ENCODE assay signal across 10 cellular contexts in genomic region chr11:70364745-70365535, GRCh38. TPM values are rescaled to one million over a fixed set of nuclear protein-coding genes. Genes with fewer than 3 reads are reported as not detected.
DNase-seq lines count a peak whose midpoint lies in the region; ATAC-seq and TF ChIP-seq lines count a peak whose summit lies in the region.
"Had no signal": no experiment of that assay in that cellular context is flagged by ENCODE, and none has a peak within 500 bp of the region (broad histone marks: within the 10 kb centered on the region; RNA-seq: fewer than 3 reads in every experiment).

No MANE protein-coding gene starts in this region.

- H2AFZ ChIP-seq in OCI-LY1 (ENCODE audit: low read length) (no peak overlapping the region), mammary epithelial cell (ENCODE audit: low read depth, low read length) (no peak overlapping the region)

- peaks cover 63% of the 10 kb centered on the region for H3K36me3 ChIP-seq in OCI-LY1 (ENCODE audit: insufficient read depth, low read length)
- H3K36me3 ChIP-seq in mammary epithelial cell (ENCODE audit: insufficient read depth, low read length) = peaks cover 26% of the 10 kb centered on the region

- H3K4me2 ChIP-seq in OCI-LY1 (ENCODE audit: low read length) = peak overlapping the region; percentile 50
- no peak overlapping the region for H3K4me2 ChIP-seq in mammary epithelial cell (ENCODE audit: insufficient read depth, low read depth, low read length)

- dilution Hi-C loops in mammary epithelial cell (cut with HindIII; ENCODE audit: low sequenced_read_pairs) = loop anchor here (5.0 to 10.0 kb wide), 2 partner anchors 33 to 260 kb away; no protein-coding TSS in a partner anchor

- H3K9ac ChIP-seq in OCI-LY1 (ENCODE audit: low read length) = peak overlapping the region; percentile 34
- no peak overlapping the region for H3K9ac ChIP-seq in mammary epithelial cell (ENCODE audit: insufficient read depth, low read length)

- peak overlapping the region in 5 of 8 donors; percentile 0 to 79 (median 55) for H3K4me3 Mint-ChIP-seq in naive B cell
- H3K4me3 Mint-ChIP-seq in stimulated activated memory B cell treated with anti-CD40 and anti-IgM and Interleukin-4, amounts not matched to agents 10 μg/mL and 1 μg/mL and 100 μg/mL, for 72 hours = no peak overlapping the region

- peaks cover 11 to 16% (median 14%) of the 10 kb centered on the region in 3 donors for H3K4me1 Mint-ChIP-seq in naive B cell
- peaks cover 16% of the 10 kb centered on the region for H3K4me1 Mint-ChIP-seq in stimulated activated memory B cell treated with anti-CD40 and anti-IgM and Interleukin-4, amounts not matched to agents 10 μg/mL and 1 μg/mL and 100 μg/mL, for 72 hours

- H3K27ac ChIP-seq in OCI-LY1 (ENCODE audit: low read depth, low read length, poor library complexity, severe bottlenecking) (peak overlapping the region; percentile 63), mammary epithelial cell (ENCODE audit: insufficient read depth, low read depth, low read length) (no peak overlapping the region)

- DNase-seq in activated T-cell treated with anti-CD3 and anti-CD28 coated beads for 24 hours (ENCODE audit: low read depth) (peak; percentile 69), naive B cell (no peak), NCI-H1694 treated with DMSO at 0.1 percent for 48 hours (lab: John Stamatoyannopoulos, UW) (no peak), mammary epithelial cell (no peak)

- H3K9me3 ChIP-seq in OCI-LY1 (ENCODE audit: low read length) = peaks cover 3% of the 10 kb centered on the region; the same call in 1 of the 2 replicates
- no peaks in the 10 kb centered on the region for H3K9me3 ChIP-seq in mammary epithelial cell (replicated peaks; ENCODE audit: insufficient read depth, low read length)
- H3K9me3 ChIP-seq: tibial nerve had no signal

- H4K20me1 ChIP-seq in OCI-LY1 (ENCODE audit: insufficient read depth, low read length) = no peaks in the 10 kb centered on the region
- H4K20me1 ChIP-seq in mammary epithelial cell (ENCODE audit: insufficient read depth, low read length) = no peaks in the 10 kb centered on the region

- WGBS in mammary epithelial cell (ENCODE audit: low coverage, missing lambda C conversion rate) = 92% methylated on average over 24 of the region's 24 CpGs

- H3K27me3 ChIP-seq in OCI-LY1 (ENCODE audit: insufficient read depth, low read length) = no peaks in the 10 kb centered on the region
- no peaks in the 10 kb centered on the region for H3K27me3 ChIP-seq in mammary epithelial cell (ENCODE audit: insufficient read depth, low read length)
- H3K27me3 ChIP-seq: tibial nerve had no signal

- in situ Hi-C loops in mammary epithelial cell (cut with MboI; ENCODE audit: low sequenced_read_pairs in 2 of 2) = no loop called here

- H3K79me2 ChIP-seq in OCI-LY1 (ENCODE audit: insufficient read depth, low read length) (no peaks in the 10 kb centered on the region), mammary epithelial cell (ENCODE audit: insufficient read depth, low read length) (no peaks in the 10 kb centered on the region)

- peaks cover 14 to 17% of the 10 kb centered on the region in 2 donors for H3K36me3 Mint-ChIP-seq in naive B cell
- H3K36me3 Mint-ChIP-seq in stimulated activated memory B cell treated with anti-CD40 and anti-IgM and Interleukin-4, amounts not matched to agents 10 μg/mL and 1 μg/mL and 100 μg/mL, for 72 hours = peaks cover 53% of the 10 kb centered on the region

- CTCF ChIA-PET in mammary epithelial cell (lab: Charles Lee; ENCODE audit: low non-redundant PET) = no interaction called here

- no peaks in the 10 kb centered on the region for H3K9me2 ChIP-seq in OCI-LY1 (ENCODE audit: low read depth, low read length)

- peak; percentile 37 to 40 for ATAC-seq in naive B cell (ENCODE audit: low read depth in 2 of 2)
- ATAC-seq in stimulated activated memory B cell treated with anti-CD40 and anti-IgM and Interleukin-4, amounts not matched to agents 10 μg/mL and 1 μg/mL and 100 μg/mL, for 72 hours = peak; percentile 74
- ATAC-seq in HG03354 (IDR thresholded peaks at IDR 0.05; ENCODE audit: poor library complexity, severe bottlenecking, unreplicated experiment) = no peak
- ATAC-seq in esophagus mucosa = no peak
- ATAC-seq: K562 had no signal

- H3K27me3 Mint-ChIP-seq in naive B cell = no peaks in the 10 kb centered on the region
- H3K27me3 Mint-ChIP-seq in stimulated activated memory B cell treated with anti-CD40 and anti-IgM and Interleukin-4, amounts not matched to agents 10 μg/mL and 1 μg/mL and 100 μg/mL, for 72 hours = no peaks in the 10 kb centered on the region

- TF ChIP-seq CTCF in OCI-LY1 (IDR thresholded peaks at IDR 0.05; ENCODE audit: low read length) (no peak), mammary epithelial cell (conservative IDR thresholded peaks at IDR 0.05 in 1 of 2, IDR thresholded peaks at IDR 0.05 in 1 of 2; ENCODE audit: extremely low read depth in 1 of 2, insufficient read depth in 1 of 2, low read depth in 1 of 2, low read length in 2 of 2) (no peak)

- H3K4me3 ChIP-seq in OCI-LY1 (ENCODE audit: low read depth, low read length, poor library complexity, severe bottlenecking) (peak overlapping the region; percentile 10), mammary epithelial cell (replicated peaks in 1 of 3; ENCODE audit: insufficient read depth in 1 of 3, low read depth in 2 of 3, low read length in 3 of 3) (no peak overlapping the region)
- H3K4me3 ChIP-seq: K562, tibial nerve had no signal

- H3K27ac Mint-ChIP-seq in naive B cell = peak overlapping the region in 4 of 6 donors; percentile 31 to 58 (median 50)
- peak overlapping the region; percentile 70 for H3K27ac Mint-ChIP-seq in stimulated activated memory B cell treated with anti-CD40 and anti-IgM and Interleukin-4, amounts not matched to agents 10 μg/mL and 1 μg/mL and 100 μg/mL, for 72 hours

- H3K9me3 Mint-ChIP-seq in naive B cell = no peaks in the 10 kb centered on the region
- H3K9me3 Mint-ChIP-seq in stimulated activated memory B cell treated with anti-CD40 and anti-IgM and Interleukin-4, amounts not matched to agents 10 μg/mL and 1 μg/mL and 100 μg/mL, for 72 hours = no peaks in the 10 kb centered on the region

- intact Hi-C loops in mammary epithelial cell (cut with micrococcal nuclease) = no loop called here

- H3K4me1 ChIP-seq in OCI-LY1 (ENCODE audit: insufficient read depth, low read length, severe bottlenecking) (peaks cover 21% of the 10 kb centered on the region), mammary epithelial cell (ENCODE audit: insufficient read depth, low read length) (no peaks in the 10 kb centered on the region)

- H3F3A ChIP-seq in OCI-LY1 (ENCODE audit: insufficient read depth, low read length) = no peaks in the 10 kb centered on the region

- no TSS peak for BruUV-seq in mammary epithelial cell (replicated peaks; lab: Mats Ljungman, UMichigan)

RNA-seq across cellular contexts. Expression of gene CTTN, which starts 33.4 kb away (rescaled TPM):
- polyA plus RNA-seq in naive B cell (ENCODE audit: low read depth in 6 of 6) (1 to 10 TPM in 2 of 6 donors, under 1 TPM in 2, not detected in 2; 0.13 to 1.1 (median 0.81) TPM), mammary epithelial cell (122 TPM)
- total RNA-seq in mammary epithelial cell (100 to 1,000 TPM; 312 to 394 TPM), esophagus mucosa (173 TPM)
- 272 TPM for polyA minus RNA-seq in mammary epithelial cell

Comparison
In these comparisons a context has a peak if more than half of its experiments do, and no peak if none do; other contexts are left out.
1. ATAC-seq: peak in naive B cell (2 of 2) and stimulated activated memory B cell treated with anti-CD40 and anti-IgM and Interleukin-4, amounts not matched to agents 10 μg/mL and 1 μg/mL and 100 μg/mL, for 72 hours (single experiment); none in HG03354 (single experiment) and esophagus mucosa (single experiment).